Comparison of ENCODE assay signal across 8 cellular contexts in genomic region chr12:93573552-93574223, GRCh38. TPM values are rescaled to one million over a fixed set of nuclear protein-coding genes. Genes with fewer than 3 reads are reported as not detected.
A peak's percentile ranks its signal among the peaks of the same experiment; 100 is the strongest.
DNase-seq lines count a peak whose midpoint lies in the region; ATAC-seq and TF ChIP-seq lines count a peak whose summit lies in the region.

No MANE protein-coding gene starts in this region.

- intact Hi-C loops in uterus (cut with DNase I; ENCODE audit: low total_unique reads): loop anchor here (2.0 to 5.0 kb wide), 3 partner anchors 19 to 169 kb away; partner anchors contain the start of gene CRADD

- ATAC-seq in HG02763 (IDR thresholded peaks at IDR 0.05; ENCODE audit: unreplicated experiment) (no peak), HG02623 (IDR thresholded peaks at IDR 0.05; ENCODE audit: unreplicated experiment) (no peak)

- TF ChIP-seq CTCF in cardiac fibroblast (IDR thresholded peaks at IDR 0.05; ENCODE audit: low read depth, low read length) (no peak), mesothelial cell of epicardium (IDR thresholded peaks at IDR 0.05; ENCODE audit: unreplicated experiment) (no peak), uterus (IDR thresholded peaks at IDR 0.05) (no peak)

- no peaks in the 10 kb centered on the region for H3K27me3 ChIP-seq in uterus

- no peaks in the 10 kb centered on the region for H3K9me3 Mint-ChIP-seq in mesothelial cell of epicardium

- TF ChIP-seq POLR2A in uterus (IDR thresholded peaks at IDR 0.05): no peak

- in situ Hi-C loops in KBM-7 (cut with MboI; ENCODE audit: low pct_unique_long_range_greater_than_20kb, low sequenced_read_pairs): no loop called here

- DNase-seq in AG20443 (ENCODE audit: low spot score) (peak; percentile 29), KBM-7 (peak; percentile 81), cardiac fibroblast (ENCODE audit: low read depth in 2 of 2) (peak; percentile 21 to 60), mesothelial cell of epicardium (ENCODE audit: low spot score in 2 of 2, unreplicated experiment in 2 of 2) (no peak), uterus (peak in 1 of 2 donors; percentile 62), germinal center (ENCODE audit: low spot score) (no peak)

- peaks cover 0 to under 1% of the 10 kb centered on the region in 2 donors for H3K4me1 ChIP-seq in uterus

- H3K27ac ChIP-seq in uterus: peak overlapping the region; percentile 98 to 100

- H3K4me3 ChIP-seq in cardiac fibroblast (replicated peaks in 1 of 2; ENCODE audit: low read depth in 2 of 2, low read length in 2 of 2): peak overlapping the region; percentile 70 to 83
- peak overlapping the region; percentile 71 to 95 for H3K4me3 ChIP-seq in uterus

- peaks cover 16% of the 10 kb centered on the region for H3K4me1 Mint-ChIP-seq in mesothelial cell of epicardium

- peaks cover 5% of the 10 kb centered on the region for H3K36me3 Mint-ChIP-seq in mesothelial cell of epicardium

- H3K36me3 ChIP-seq in uterus: no peaks in the 10 kb centered on the region

- no peak overlapping the region for H3K27ac Mint-ChIP-seq in mesothelial cell of epicardium

- H3K9me3 ChIP-seq in uterus: no peaks in the 10 kb centered on the region

- H3K4me3 Mint-ChIP-seq in mesothelial cell of epicardium: peak overlapping the region; percentile 79

- H3K27me3 Mint-ChIP-seq in mesothelial cell of epicardium (ENCODE audit: low read depth): peaks cover 10% of the 10 kb centered on the region

RNA-seq across cellular contexts. Expression of gene SOCS2, which starts 1.2 kb away (rescaled TPM):
- 11.8 to 13.9 TPM (median 12.7 TPM) in 3 replicates for total RNA-seq in mesothelial cell of epicardium
- total RNA-seq in uterus: 100 to 1,000 TPM in 2 of 4 donors, 10 to 100 TPM in 2; 55.0 to 345 (median 112) TPM

Comparison
In these comparisons a context has a peak if more than half of its experiments do, and no peak if none do; other contexts are left out.
1. DNase-seq: peak in AG20443 (single experiment), KBM-7 (single experiment) and cardiac fibroblast (2 of 2); none in mesothelial cell of epicardium (0 of 2) and germinal center (single experiment).